ENCODE assay signal across 17 cellular contexts in the genomic region with DNA sequence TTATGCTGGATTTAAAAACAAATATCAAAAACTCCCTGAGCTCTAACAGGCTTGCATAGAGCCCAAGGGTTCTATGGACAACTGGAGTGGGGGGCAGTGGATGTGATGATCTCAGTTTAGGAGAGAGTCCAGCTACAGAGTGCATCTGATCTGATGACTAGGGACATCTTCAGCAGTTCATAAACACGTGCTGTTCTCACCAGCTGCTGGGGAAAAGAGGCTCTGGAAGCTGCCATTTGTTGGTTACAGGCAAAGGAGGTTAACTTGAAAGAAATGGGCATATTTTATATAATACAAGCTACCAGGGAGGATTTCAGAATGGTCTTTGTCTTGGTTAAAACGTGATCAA. TPM values are rescaled to one million over a fixed set of nuclear protein-coding genes. Genes with fewer than 3 reads are reported as not detected.
DNase-seq lines count a peak whose midpoint lies in the region; ATAC-seq and TF ChIP-seq lines count a peak whose summit lies in the region.
"Had no signal": no experiment of that assay in that cellular context is flagged by ENCODE, and none has a peak within 500 bp of the region (broad histone marks: within the 10 kb centered on the region; RNA-seq: fewer than 3 reads in every experiment).

No MANE protein-coding gene starts in this region.

- H3K27ac ChIP-seq in breast epithelium (no peak overlapping the region), Panc1 (ENCODE audit: low read length) (peak overlapping the region; percentile 44; the same call in 1 of the 2 replicates), epithelial cell of prostate (peak overlapping the region; percentile 69), stomach (no peak overlapping the region)
- H3K27ac ChIP-seq in naive thymus-derived CD4-positive, alpha-beta T cell (ENCODE audit: low read depth, low read length), result no peak overlapping the region
- H3K27ac ChIP-seq: HL-60, Peyer's patch had no signal

- POLR2A ChIA-PET in MCF 10A (lab: Yijun Ruan, JAX) (interaction anchor here (0.7 to 3.2 kb wide), 12 partner anchors 11 to 598 kb away, joined by 3 to 26 read pairs (median 6); a partner anchor contains a TSS), Panc1 (lab: Charles Lee) (interaction anchor here (0.7 kb wide), 1 partner anchor 523 kb away, joined by 9 read pairs; no protein-coding TSS in a partner anchor)
- POLR2A ChIA-PET in naive thymus-derived CD4-positive, alpha-beta T cell (lab: Charles Lee), result no interaction called here

- DNase-seq in MCF 10A (ENCODE audit: unreplicated experiment), result no peak
- no peak for DNase-seq in breast epithelium (ENCODE audit: low spot score in 2 of 2)
- DNase-seq in Panc1 (ENCODE audit: low read depth, low spot score), result no peak
- no peak for DNase-seq in epithelial cell of prostate (ENCODE audit: low read depth, low spot score)
- DNase-seq in naive thymus-derived CD4-positive, alpha-beta T cell, result no peak
- no peak for DNase-seq in stomach
- DNase-seq in NCI-H1105 treated with DMSO at 0.1 percent for 48 hours (lab: John Stamatoyannopoulos, UW), result no peak
- no peak for DNase-seq in CD14-positive monocyte (ENCODE audit: low spot score)
- DNase-seq: Calu3, NCI-H1092 treated with DMSO at 0.1 percent for 48 hours, NCI-H187, NCI-H2171 treated with DMSO at 0.1 percent for 48 hours, NCI-H510A, NCI-H82 had no signal

- no TSS peak for BruUV-seq in MCF 10A (replicated peaks; lab: Mats Ljungman, UMichigan)
- BruUV-seq in Panc1 (replicated peaks; lab: Mats Ljungman, UMichigan), result no TSS peak

- H3K27me3 ChIP-seq in breast epithelium (no peaks in the 10 kb centered on the region), Panc1 (ENCODE audit: control insufficient read depth, insufficient read depth, low read length) (no peaks in the 10 kb centered on the region), stomach (no peaks in the 10 kb centered on the region)
- H3K27me3 ChIP-seq in naive thymus-derived CD4-positive, alpha-beta T cell (ENCODE audit: control insufficient read depth in 2 of 2, insufficient read depth in 2 of 2, low read length in 2 of 2), result no peaks in the 10 kb centered on the region
- H3K27me3 ChIP-seq: Peyer's patch had no signal

- CTCF ChIA-PET in MCF 10A (lab: Yijun Ruan, JAX) (interaction anchor here (0.5 to 1.9 kb wide), 8 partner anchors 40 to 273 kb away, joined by 3 to 7 read pairs (median 4); no protein-coding TSS in a partner anchor), Panc1 (lab: Charles Lee) (interaction anchor here (0.7 kb wide), 1 partner anchor 166 kb away, joined by 4 read pairs; no protein-coding TSS in a partner anchor)
- CTCF ChIA-PET in naive thymus-derived CD4-positive, alpha-beta T cell (lab: Charles Lee), result interaction anchor here (0.6 to 1.1 kb wide), 2 partner anchors 10 to 134 kb away, joined by 3 read pairs; no protein-coding TSS in a partner anchor

- H3K4me1 ChIP-seq in breast epithelium (no peaks in the 10 kb centered on the region), Panc1 (ENCODE audit: control insufficient read depth, insufficient read depth, low read length) (peaks cover 3% of the 10 kb centered on the region), stomach (peaks cover 0 to 32% (median 15%) of the 10 kb centered on the region in 4 donors)
- peaks cover 0 to 7% of the 10 kb centered on the region in 2 donors for H3K4me1 ChIP-seq in naive thymus-derived CD4-positive, alpha-beta T cell (ENCODE audit: control insufficient read depth in 2 of 2, insufficient read depth in 2 of 2, low read length in 2 of 2)

- 50 to 82% (median 67%) methylated on average over 2 of the region's 2 CpGs for WGBS in stomach, 5 donors

- H3K4me3 ChIP-seq in breast epithelium (no peak overlapping the region), Panc1 (ENCODE audit: low read depth in 2 of 2, low read length in 2 of 2) (no peak overlapping the region), stomach (no peak overlapping the region)
- H3K4me3 ChIP-seq in naive thymus-derived CD4-positive, alpha-beta T cell (ENCODE audit: low read length), result no peak overlapping the region
- H3K4me3 ChIP-seq: K562, Peyer's patch had no signal

- H3K27me3 Mint-ChIP-seq in MCF 10A (ENCODE audit: insufficient read depth, unreplicated experiment) (no peaks in the 10 kb centered on the region), CD14-positive monocyte (ENCODE audit: low read depth in 3 of 3) (peaks cover 2 to 9% (median 3%) of the 10 kb centered on the region in 3 donors)
- peaks cover 0 to 7% (median 0%) of the 10 kb centered on the region in 5 donors for H3K27me3 Mint-ChIP-seq in naive thymus-derived CD4-positive, alpha-beta T cell

- TF ChIP-seq POLR2A in breast epithelium (IDR thresholded peaks at IDR 0.05), result no peak
- no peak for TF ChIP-seq POLR2A in stomach (IDR thresholded peaks at IDR 0.05)

- H3K36me3 Mint-ChIP-seq in MCF 10A (ENCODE audit: insufficient read depth, unreplicated experiment) (no peaks in the 10 kb centered on the region), CD14-positive monocyte (no peaks in the 10 kb centered on the region)
- H3K36me3 Mint-ChIP-seq in naive thymus-derived CD4-positive, alpha-beta T cell, result peaks cover 0 to 4% (median 0%) of the 10 kb centered on the region in 5 donors

- H3K4me1 Mint-ChIP-seq in MCF 10A (ENCODE audit: insufficient read depth, unreplicated experiment) (peaks cover 37% of the 10 kb centered on the region), CD14-positive monocyte (peaks cover 54% of the 10 kb centered on the region)
- peaks cover 25 to 55% (median 29%) of the 10 kb centered on the region in 7 donors for H3K4me1 Mint-ChIP-seq in naive thymus-derived CD4-positive, alpha-beta T cell

- no peaks in the 10 kb centered on the region for H3K36me3 ChIP-seq in breast epithelium
- H3K36me3 ChIP-seq in Panc1 (ENCODE audit: control insufficient read depth, insufficient read depth, low read length), result no peaks in the 10 kb centered on the region
- H3K36me3 ChIP-seq in naive thymus-derived CD4-positive, alpha-beta T cell (ENCODE audit: control insufficient read depth in 2 of 3, insufficient read depth in 3 of 3, low read length in 3 of 3), result no peaks in the 10 kb centered on the region
- no peaks in the 10 kb centered on the region for H3K36me3 ChIP-seq in stomach
- H3K36me3 ChIP-seq: Peyer's patch had no signal

- H3K9me3 ChIP-seq in breast epithelium (peaks cover 0 to 10% of the 10 kb centered on the region in 2 donors), Panc1 (ENCODE audit: control insufficient read depth, insufficient read depth, low read depth, low read length) (no peaks in the 10 kb centered on the region), stomach (peaks cover 0 to 6% (median 3%) of the 10 kb centered on the region in 4 donors)
- H3K9me3 ChIP-seq in naive thymus-derived CD4-positive, alpha-beta T cell (ENCODE audit: control insufficient read depth in 2 of 3, low read length in 3 of 3), result no peaks in the 10 kb centered on the region
- H3K9me3 ChIP-seq: Peyer's patch had no signal

- no peak for TF ChIP-seq EP300 in stomach (IDR thresholded peaks at IDR 0.05)

- H3K27ac Mint-ChIP-seq in MCF 10A (ENCODE audit: low read depth, unreplicated experiment) (peak overlapping the region; percentile 64), CD14-positive monocyte (peak overlapping the region in 1 of 7 donors; percentile 33)
- H3K27ac Mint-ChIP-seq in naive thymus-derived CD4-positive, alpha-beta T cell, result peak overlapping the region in 6 of 9 donors; percentile 27 to 88 (median 78)

- in situ Hi-C loops in Panc1 (cut with HindIII; ENCODE audit: low pct_unique_long_range_greater_than_20kb, low sequenced_read_pairs), result no loop called here

- intact Hi-C loops in MCF 10A (cut with micrococcal nuclease) (no loop called here), breast epithelium (cut with DNase I; ENCODE audit: low total_unique reads) (loop anchor here (10.0 kb wide), 1 partner anchor 172 kb away; a partner anchor contains a TSS), Panc1 (cut with micrococcal nuclease; ENCODE audit: unreplicated experiment) (no loop called here), stomach (cut with DNase I; ENCODE audit: low total_unique reads) (loop anchor here (10.0 kb wide), 1 partner anchor 102 kb away; no protein-coding TSS in a partner anchor), CD14-positive monocyte (cut with micrococcal nuclease) (loop anchor here in 1 of 2 donors (10.0 kb wide), 1 partner anchor 172 kb away; a partner anchor contains a TSS)
- intact Hi-C loops in naive thymus-derived CD4-positive, alpha-beta T cell (cut with micrococcal nuclease), result no loop called here

- no peak for ATAC-seq in Panc1
- no peak for ATAC-seq in naive thymus-derived CD4-positive, alpha-beta T cell
- ATAC-seq: K562 had no signal

- TF ChIP-seq CTCF in MCF 10A (IDR thresholded peaks at IDR 0.05; ENCODE audit: unreplicated experiment) (no peak), breast epithelium (IDR thresholded peaks at IDR 0.05) (no peak), Panc1 (IDR thresholded peaks at IDR 0.05) (no peak), stomach (IDR thresholded peaks at IDR 0.05) (no peak), CD14-positive monocyte (IDR thresholded peaks at IDR 0.05) (no peak)

- H3K9me3 Mint-ChIP-seq in MCF 10A (ENCODE audit: unreplicated experiment) (no peaks in the 10 kb centered on the region), CD14-positive monocyte (peaks cover 0 to 8% (median 7%) of the 10 kb centered on the region in 7 donors)
- H3K9me3 Mint-ChIP-seq in naive thymus-derived CD4-positive, alpha-beta T cell, result peaks cover 0 to 12% (median 6%) of the 10 kb centered on the region in 11 donors

- no peak overlapping the region for H3K4me3 Mint-ChIP-seq in MCF 10A (ENCODE audit: unreplicated experiment)
- no peak overlapping the region for H3K4me3 Mint-ChIP-seq in naive thymus-derived CD4-positive, alpha-beta T cell
- H3K4me3 Mint-ChIP-seq in CD14-positive monocyte, result no peak overlapping the region

RNA-seq across cellular contexts. Expression of a gene that starts 36.0 kb away (rescaled TPM):
- total RNA-seq in MCF 10A (2022), result 1.2 and 2.0 TPM in 2 replicates
- 1 to 10 TPM; 2.4 to 7.8 (median 4.3) TPM for total RNA-seq in breast epithelium
- 2.8 TPM for total RNA-seq in Panc1 (2021; ENCODE audit: unreplicated experiment)
- polyA plus RNA-seq in Panc1 (2012; ENCODE audit: insufficient read length), result 2.0 TPM
- 1 to 10 TPM in 2 of 5 experiments, under 1 TPM in 3; 0.11 to 8.2 (median 0.54) TPM for total RNA-seq in naive thymus-derived CD4-positive, alpha-beta T cell
- 1 to 10 TPM; 1.0 to 1.6 TPM for polyA plus RNA-seq in naive thymus-derived CD4-positive, alpha-beta T cell
- total RNA-seq in stomach, result 1 to 10 TPM in 4 of 5 donors, not detected in 1; 3.9 to 7.6 (median 5.5) TPM
- polyA plus RNA-seq in stomach, result 1 to 10 TPM; 1.3 to 4.3 (median 1.8) TPM
- polyA plus RNA-seq in CD14-positive monocyte, result 1 to 10 TPM; 1.1 to 1.9 TPM

Comparison
In these comparisons a context has a peak if more than half of its experiments do, and no peak if none do; other contexts are left out.
1. intact Hi-C loops: an anchor here in breast epithelium (10.0 kb wide) and stomach (10.0 kb wide); none called in MCF 10A, Panc1 and naive thymus-derived CD4-positive, alpha-beta T cell.
2. H3K27ac ChIP-seq: peak in Panc1 (single experiment) and epithelial cell of prostate (single experiment); none in breast epithelium (0 of 2), naive thymus-derived CD4-positive, alpha-beta T cell (single experiment) and stomach (0 of 5).